In genomic region chrX:45824471-45824870, GRCh38 we compare ENCODE assay signal across 8 cellular contexts.
DNase-seq lines count a peak whose midpoint lies in the region; ATAC-seq and TF ChIP-seq lines count a peak whose summit lies in the region.

No MANE protein-coding gene starts in this region.

- H3K4me3 ChIP-seq in MG63, result no peak overlapping the region

- intact Hi-C loops in activated CD8-positive, alpha-beta T cell treated with anti-CD3 and anti-CD28 coated beads for 36 hours (cut with micrococcal nuclease), result no loop called here

- H3K4me3 Mint-ChIP-seq in activated CD8-positive, alpha-beta T cell treated with anti-CD3 and anti-CD28 coated beads for 36 hours, result peak overlapping the region; percentile 4

- H3K27me3 ChIP-seq in MG63, result no peaks in the 10 kb centered on the region

- peak overlapping the region; percentile 89 for H3K27ac Mint-ChIP-seq in activated CD8-positive, alpha-beta T cell treated with anti-CD3 and anti-CD28 coated beads for 36 hours

- peak; percentile 48 for DNase-seq in DMS53 treated with DMSO at 0.1 percent for 48 hours (lab: John Stamatoyannopoulos, UW; ENCODE audit: unreplicated experiment)
- DNase-seq in MG63, result peak; percentile 90
- peak; percentile 69 for DNase-seq in activated CD8-positive, alpha-beta T cell treated with anti-CD3 and anti-CD28 coated beads for 36 hours
- DNase-seq in fibroblast of the conjunctiva (ENCODE audit: low read depth), result peak; percentile 86
- peak; percentile 19 for DNase-seq in stimulated activated CD8-positive, alpha-beta memory T cell treated with anti-CD3 and anti-CD28 coated beads, Interleukin-12 subunit alpha, Interleukin-12 subunit beta, amount 100 ng/mL, for 24 hours (ENCODE audit: extremely low read depth)

- peaks cover 45% of the 10 kb centered on the region for H3K36me3 Mint-ChIP-seq in activated CD8-positive, alpha-beta T cell treated with anti-CD3 and anti-CD28 coated beads for 36 hours (ENCODE audit: low read depth)

- peaks cover 45% of the 10 kb centered on the region for H3K4me1 Mint-ChIP-seq in activated CD8-positive, alpha-beta T cell treated with anti-CD3 and anti-CD28 coated beads for 36 hours (ENCODE audit: low read depth)

- peak; percentile 39 for TF ChIP-seq CTCF in activated CD8-positive, alpha-beta T cell treated with anti-CD3 and anti-CD28 coated beads for 36 hours (IDR thresholded peaks at IDR 0.05)

- H3K9me3 ChIP-seq in MG63, result no peaks in the 10 kb centered on the region

- no peaks in the 10 kb centered on the region for H3K27me3 Mint-ChIP-seq in activated CD8-positive, alpha-beta T cell treated with anti-CD3 and anti-CD28 coated beads for 36 hours

- CTCF ChIA-PET in activated CD8-positive, alpha-beta T cell treated with anti-CD3 and anti-CD28 coated beads for 36 hours (lab: Charles Lee), result interaction anchor here (0.8 to 2.6 kb wide), 6 partner anchors 13 to 552 kb away, joined by 3 to 9 read pairs (median 4); no protein-coding TSS in a partner anchor

- no peaks in the 10 kb centered on the region for H3K9me3 Mint-ChIP-seq in activated CD8-positive, alpha-beta T cell treated with anti-CD3 and anti-CD28 coated beads for 36 hours

- H3K36me3 ChIP-seq in MG63, result peaks cover 28% of the 10 kb centered on the region

- ATAC-seq in activated CD8-positive, alpha-beta T cell treated with anti-CD3 and anti-CD28 coated beads for 36 hours, result peak; percentile 98
- ATAC-seq in GM18511 (IDR thresholded peaks at IDR 0.05; ENCODE audit: unreplicated experiment) (no peak), GM18858 (IDR thresholded peaks at IDR 0.05; ENCODE audit: unreplicated experiment) (no peak), GM21576 (IDR thresholded peaks at IDR 0.05; ENCODE audit: unreplicated experiment) (no peak)

- POLR2A ChIA-PET in activated CD8-positive, alpha-beta T cell treated with anti-CD3 and anti-CD28 coated beads for 36 hours (lab: Charles Lee), result interaction anchor here (1.1 kb wide), 1 partner anchor 55 kb away, joined by 3 read pairs; no protein-coding TSS in a partner anchor

Comparison
In these comparisons a context has a peak if more than half of its experiments do, and no peak if none do; other contexts are left out.
1. DNase-seq: peak in every context shown above with its lines; median percentile 90 in MG63; 86 in fibroblast of the conjunctiva; 69 in activated CD8-positive, alpha-beta T cell treated with anti-CD3 and anti-CD28 coated beads for 36 hours; 48 in DMS53 treated with DMSO at 0.1 percent for 48 hours; 19 in stimulated activated CD8-positive, alpha-beta memory T cell treated with anti-CD3 and anti-CD28 coated beads, Interleukin-12 subunit alpha, Interleukin-12 subunit beta, amount 100 ng/mL, for 24 hours.